1 cellular context compared by ENCODE assay signal in the genomic region with DNA sequence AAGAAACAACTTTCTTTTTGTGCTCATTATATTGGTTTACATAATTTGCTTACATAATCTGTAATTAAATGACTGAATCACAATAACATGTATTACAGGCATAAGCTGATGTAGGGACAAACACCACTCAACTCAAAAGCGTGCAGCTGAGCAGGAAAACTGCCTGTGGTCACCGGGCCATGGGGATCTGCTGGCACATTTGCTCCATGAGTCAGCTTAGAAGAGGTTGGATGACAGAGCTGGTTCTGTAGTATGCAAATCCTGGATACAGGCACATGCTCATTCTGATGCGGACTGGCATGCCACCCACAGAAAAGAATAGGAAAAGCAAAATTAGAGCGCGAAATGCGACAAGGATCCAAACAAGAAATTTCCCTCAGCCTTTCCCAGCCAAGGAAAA.
A peak's percentile ranks its signal among the peaks of the same experiment; 100 is the strongest.
TF ChIP-seq lines count a peak whose summit lies in the region.

No MANE protein-coding gene starts in this region.

TF ChIP-seq in HCT116, 20 proteins besides CTCF, POLR2A, EP300 and RAD21 (continued from another document):
- TF ChIP-seq, protein P1, sequence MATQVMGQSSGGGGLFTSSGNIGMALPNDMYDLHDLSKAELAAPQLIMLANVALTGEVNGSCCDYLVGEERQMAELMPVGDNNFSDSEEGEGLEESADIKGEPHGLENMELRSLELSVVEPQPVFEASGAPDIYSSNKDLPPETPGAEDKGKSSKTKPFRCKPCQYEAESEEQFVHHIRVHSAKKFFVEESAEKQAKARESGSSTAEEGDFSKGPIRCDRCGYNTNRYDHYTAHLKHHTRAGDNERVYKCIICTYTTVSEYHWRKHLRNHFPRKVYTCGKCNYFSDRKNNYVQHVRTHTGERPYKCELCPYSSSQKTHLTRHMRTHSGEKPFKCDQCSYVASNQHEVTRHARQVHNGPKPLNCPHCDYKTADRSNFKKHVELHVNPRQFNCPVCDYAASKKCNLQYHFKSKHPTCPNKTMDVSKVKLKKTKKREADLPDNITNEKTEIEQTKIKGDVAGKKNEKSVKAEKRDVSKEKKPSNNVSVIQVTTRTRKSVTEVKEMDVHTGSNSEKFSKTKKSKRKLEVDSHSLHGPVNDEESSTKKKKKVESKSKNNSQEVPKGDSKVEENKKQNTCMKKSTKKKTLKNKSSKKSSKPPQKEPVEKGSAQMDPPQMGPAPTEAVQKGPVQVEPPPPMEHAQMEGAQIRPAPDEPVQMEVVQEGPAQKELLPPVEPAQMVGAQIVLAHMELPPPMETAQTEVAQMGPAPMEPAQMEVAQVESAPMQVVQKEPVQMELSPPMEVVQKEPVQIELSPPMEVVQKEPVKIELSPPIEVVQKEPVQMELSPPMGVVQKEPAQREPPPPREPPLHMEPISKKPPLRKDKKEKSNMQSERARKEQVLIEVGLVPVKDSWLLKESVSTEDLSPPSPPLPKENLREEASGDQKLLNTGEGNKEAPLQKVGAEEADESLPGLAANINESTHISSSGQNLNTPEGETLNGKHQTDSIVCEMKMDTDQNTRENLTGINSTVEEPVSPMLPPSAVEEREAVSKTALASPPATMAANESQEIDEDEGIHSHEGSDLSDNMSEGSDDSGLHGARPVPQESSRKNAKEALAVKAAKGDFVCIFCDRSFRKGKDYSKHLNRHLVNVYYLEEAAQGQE (IDR thresholded peaks at IDR 0.05; ENCODE audit: low read depth), result no peak
- TF ChIP-seq YY1 (IDR thresholded peaks at IDR 0.05; ENCODE audit: extremely low read depth, insufficient replicate concordance, low read depth, low read length) (no peak), FOSL1 (IDR thresholded peaks at IDR 0.05; ENCODE audit: low read depth) (peak; percentile 83), ZNF274 (IDR thresholded peaks at IDR 0.05; ENCODE audit: low read depth, low read length) (no peak), SP1 (IDR thresholded peaks at IDR 0.05; ENCODE audit: low read depth) (peak; percentile 90), SIN3A (IDR thresholded peaks at IDR 0.05; ENCODE audit: low read depth) (peak; percentile 71; the same call in 1 of the 2 replicates), SRF (IDR thresholded peaks at IDR 0.05; ENCODE audit: low read depth) (no peak), ZFX (IDR thresholded peaks at IDR 0.05) (no peak), EZH2 (IDR thresholded peaks at IDR 0.05) (no peak)
- TF ChIP-seq, protein P2, sequence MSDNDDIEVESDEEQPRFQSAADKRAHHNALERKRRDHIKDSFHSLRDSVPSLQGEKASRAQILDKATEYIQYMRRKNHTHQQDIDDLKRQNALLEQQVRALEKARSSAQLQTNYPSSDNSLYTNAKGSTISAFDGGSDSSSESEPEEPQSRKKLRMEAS (IDR thresholded peaks at IDR 0.05), result peak; percentile 94
